Comparison of ENCODE assay signal across 9 cellular contexts in genomic region chr1:21317035-21317689, GRCh38. TPM values are rescaled to one million over a fixed set of nuclear protein-coding genes. Genes with fewer than 3 reads are reported as not detected.
DNase-seq lines count a peak whose midpoint lies in the region; ATAC-seq and TF ChIP-seq lines count a peak whose summit lies in the region.
"Had no signal": no experiment of that assay in that cellular context is flagged by ENCODE, and none has a peak within 500 bp of the region (broad histone marks: within the 10 kb centered on the region; RNA-seq: fewer than 3 reads in every experiment).

No MANE protein-coding gene starts in this region.

- H3K4me3 ChIP-seq in cardiac fibroblast (replicated peaks in 1 of 2; ENCODE audit: low read depth in 2 of 2, low read length in 2 of 2) (no peak overlapping the region), left lung (no peak overlapping the region), skeletal muscle tissue (ENCODE audit: low read length in 3 of 3) (no peak overlapping the region)

- H3K36me3 ChIP-seq in left lung (no peaks in the 10 kb centered on the region), skeletal muscle tissue (ENCODE audit: control insufficient read depth in 3 of 3, insufficient read depth in 3 of 3, low read length in 3 of 3) (no peaks in the 10 kb centered on the region)

- peaks cover 37 to 75% of the 10 kb centered on the region in 2 donors for H3K4me1 ChIP-seq in left lung
- H3K4me1 ChIP-seq in skeletal muscle tissue (ENCODE audit: control insufficient read depth in 3 of 3, insufficient read depth in 3 of 3, low read length in 3 of 3): peaks cover 42 to 54% (median 44%) of the 10 kb centered on the region in 3 donors

- intact Hi-C loops in left lung (cut with DNase I): no loop called here

- no peaks in the 10 kb centered on the region for H3K27me3 ChIP-seq in left lung
- peaks cover 0 to 29% (median 8%) of the 10 kb centered on the region in 3 donors for H3K27me3 ChIP-seq in skeletal muscle tissue (ENCODE audit: control insufficient read depth in 3 of 3, insufficient read depth in 3 of 3, low read length in 3 of 3)

- peak; percentile 49 for ATAC-seq in left lung
- ATAC-seq in HG02571 (IDR thresholded peaks at IDR 0.05; ENCODE audit: unreplicated experiment): no peak

- DNase-seq in EH (ENCODE audit: low read depth): peak; percentile 89
- DNase-seq in cardiac fibroblast (ENCODE audit: low read depth in 2 of 2): peak; percentile 84 to 90
- DNase-seq in left lung: peak; percentile 86 to 92
- no peak for DNase-seq in epidermal melanocyte (ENCODE audit: insufficient read length, low spot score)
- no peak for DNase-seq in HuH-7 (ENCODE audit: low spot score)
- DNase-seq in COR-L47 (lab: John Stamatoyannopoulos, UW): no peak
- DNase-seq: effector memory CD4-positive, alpha-beta T cell had no signal

- H3K27ac ChIP-seq in left lung (peak overlapping the region; percentile 69 to 92), skeletal muscle tissue (ENCODE audit: low read depth, low read length) (peak overlapping the region; percentile 79)

- H3K9me3 ChIP-seq in left lung (no peaks in the 10 kb centered on the region), skeletal muscle tissue (ENCODE audit: control insufficient read depth in 3 of 3, low read length in 3 of 3) (no peaks in the 10 kb centered on the region)

- H3K9ac ChIP-seq in skeletal muscle tissue (ENCODE audit: low read depth in 1 of 3, low read length in 3 of 3): peak overlapping the region in 1 of 3 donors; percentile 68

- TF ChIP-seq CTCF in cardiac fibroblast (IDR thresholded peaks at IDR 0.05; ENCODE audit: low read depth, low read length) (no peak), left lung (IDR thresholded peaks at IDR 0.05) (no peak)

RNA-seq across cellular contexts. Expression of gene ECE1, which starts 26.9 kb away (rescaled TPM):
- total RNA-seq in left lung (100 to 1,000 TPM in 1 of 2 donors, 10 to 100 TPM in 1; 91.7 to 107 TPM), skeletal muscle tissue (25.6 TPM)

Comparison
In these comparisons a context has a peak if more than half of its experiments do, and no peak if none do; other contexts are left out.
1. DNase-seq: peak in EH (single experiment), cardiac fibroblast (2 of 2) and left lung (2 of 2); none in epidermal melanocyte (single experiment), HuH-7 (single experiment) and COR-L47 (single experiment).